8 cellular contexts compared by ENCODE assay signal in the genomic region with DNA sequence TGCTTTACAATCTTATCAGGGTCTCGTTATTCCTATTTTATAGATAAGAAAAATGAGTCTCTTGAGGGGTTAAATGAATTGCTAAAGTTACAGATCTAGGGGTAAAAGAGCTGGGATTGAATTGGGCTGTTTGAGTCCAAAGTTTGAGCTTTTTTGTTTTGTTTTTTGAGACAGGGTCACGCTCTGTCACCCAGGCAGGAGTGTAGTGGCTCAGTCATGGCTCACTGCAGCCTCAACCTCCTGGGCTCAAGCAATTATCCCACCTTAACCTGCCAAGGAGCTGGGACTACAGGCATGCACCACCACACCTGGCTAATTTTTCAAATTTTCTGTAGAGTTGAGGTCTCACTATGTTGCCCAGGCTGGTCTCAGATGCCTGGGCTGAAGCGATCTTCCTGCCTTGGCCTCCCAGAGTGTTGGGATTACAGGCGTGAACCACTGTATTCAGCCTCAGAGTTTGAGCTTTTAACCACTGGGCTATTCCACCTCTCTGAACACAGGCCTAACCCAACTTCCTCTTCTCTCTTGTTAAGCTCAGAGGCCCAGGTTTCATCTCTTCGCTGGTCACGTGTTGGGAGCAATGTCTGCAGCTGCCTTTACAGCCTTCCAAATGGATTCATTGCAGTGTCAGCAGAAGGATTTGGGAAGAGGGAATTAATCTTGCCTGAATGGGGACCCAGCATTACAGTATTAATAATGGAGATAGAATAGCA. TPM values are rescaled to one million over a fixed set of nuclear protein-coding genes. Genes with fewer than 3 reads are reported as not detected.
DNase-seq lines count a peak whose midpoint lies in the region; ATAC-seq and TF ChIP-seq lines count a peak whose summit lies in the region.

No MANE protein-coding gene starts in this region.

- no peaks in the 10 kb centered on the region for H3K9me2 ChIP-seq in OCI-LY7 (ENCODE audit: insufficient read depth, low read length)

- no peak for TF ChIP-seq CTCF in OCI-LY7 (conservative IDR thresholded peaks at IDR 0.05; ENCODE audit: low read length)
- TF ChIP-seq CTCF in spleen (IDR thresholded peaks at IDR 0.05 in 8 of 11, conservative IDR thresholded peaks at IDR 0.05 in 3 of 11) = no peak
- no peak for TF ChIP-seq CTCF in foreskin keratinocyte (conservative IDR thresholded peaks at IDR 0.05)

- H3K27ac Mint-ChIP-seq in activated CD8-positive, alpha-beta memory T cell treated with anti-CD3 and anti-CD28 coated beads, Interleukin-2, amount 10 ng/mL, durations not matched to agents 7 days and 5 days = peak overlapping the region; percentile 39

- peaks cover 17% of the 10 kb centered on the region for H3K4me1 ChIP-seq in OCI-LY7 (ENCODE audit: insufficient read depth, low read length, poor library complexity, severe bottlenecking)
- H3K4me1 ChIP-seq in spleen = peaks cover 10 to 52% (median 29%) of the 10 kb centered on the region in 6 donors
- peaks cover 9% of the 10 kb centered on the region for H3K4me1 ChIP-seq in foreskin keratinocyte
- H3K4me1 ChIP-seq in HAP-1 = no peaks in the 10 kb centered on the region

- no peaks in the 10 kb centered on the region for H3K27me3 Mint-ChIP-seq in activated CD8-positive, alpha-beta memory T cell treated with anti-CD3 and anti-CD28 coated beads, Interleukin-2, amount 10 ng/mL, durations not matched to agents 7 days and 5 days

- H3K4me3 ChIP-seq in OCI-LY7 (ENCODE audit: low read depth, low read length, poor library complexity, severe bottlenecking) = peak overlapping the region; percentile 35
- no peak overlapping the region for H3K4me3 ChIP-seq in spleen
- H3K4me3 ChIP-seq in HAP-1 = no peak overlapping the region

- H2AFZ ChIP-seq in OCI-LY7 (ENCODE audit: low read length) = peak overlapping the region; percentile 24; the same call in 1 of the 2 replicates

- peak; percentile 60 for ATAC-seq in activated CD8-positive, alpha-beta memory T cell treated with anti-CD3 and anti-CD28 coated beads, Interleukin-2, amount 10 ng/mL, durations not matched to agents 7 days and 5 days
- peak; percentile 87 for ATAC-seq in HG02763 (IDR thresholded peaks at IDR 0.05; ENCODE audit: unreplicated experiment)
- no peak for ATAC-seq in foreskin keratinocyte
- no peak for ATAC-seq in HG02571 (IDR thresholded peaks at IDR 0.05; ENCODE audit: unreplicated experiment)

- no peak for DNase-seq in activated CD8-positive, alpha-beta memory T cell treated with anti-CD3 and anti-CD28 coated beads, Interleukin-2, amount 10 ng/mL, durations not matched to agents 7 days and 5 days
- DNase-seq in activated CD8-positive, alpha-beta memory T cell treated with anti-CD3 and anti-CD28 coated beads for 24 hours = no peak
- peak; percentile 80 for DNase-seq in OCI-LY7 (ENCODE audit: low spot score)
- DNase-seq in spleen = peak; percentile 64
- DNase-seq in foreskin keratinocyte = no peak
- DNase-seq in HAP-1 (ENCODE audit: low spot score in 2 of 2) = no peak

- no peaks in the 10 kb centered on the region for H3K9me3 ChIP-seq in OCI-LY7 (ENCODE audit: low read length)
- no peaks in the 10 kb centered on the region for H3K9me3 ChIP-seq in spleen
- H3K9me3 ChIP-seq in HAP-1 = no peaks in the 10 kb centered on the region

- peaks cover 49% of the 10 kb centered on the region for H3K36me3 ChIP-seq in OCI-LY7 (ENCODE audit: insufficient read depth, low read length)
- peaks cover 0 to 90% (median 36%) of the 10 kb centered on the region in 6 donors for H3K36me3 ChIP-seq in spleen
- H3K36me3 ChIP-seq in HAP-1 (replicated peaks) = peaks cover 41% of the 10 kb centered on the region

- intact Hi-C loops in OCI-LY7 (cut with micrococcal nuclease; ENCODE audit: unreplicated experiment) (no loop called here), spleen (cut with DNase I; ENCODE audit: low total_unique reads) (no loop called here)

- H3K36me3 Mint-ChIP-seq in activated CD8-positive, alpha-beta memory T cell treated with anti-CD3 and anti-CD28 coated beads, Interleukin-2, amount 10 ng/mL, durations not matched to agents 7 days and 5 days = peaks cover 14% of the 10 kb centered on the region

- H3K27me3 ChIP-seq in spleen (replicated peaks in 1 of 7) (no peaks in the 10 kb centered on the region), foreskin keratinocyte (no peaks in the 10 kb centered on the region), HAP-1 (ENCODE audit: low read depth) (no peaks in the 10 kb centered on the region)

- no TSS peak for BruUV-seq in OCI-LY7 (replicated peaks; lab: Mats Ljungman, UMichigan)

- H4K20me1 ChIP-seq in OCI-LY7 (ENCODE audit: insufficient read depth, low read length) = no peaks in the 10 kb centered on the region

- H3K4me2 ChIP-seq in OCI-LY7 (ENCODE audit: low read length) = peak overlapping the region; percentile 65

- H3K27ac ChIP-seq in OCI-LY7 (ENCODE audit: low read depth, low read length, poor library complexity, severe bottlenecking) = peak overlapping the region; percentile 75
- peak overlapping the region in 5 of 8 donors; percentile 40 to 75 (median 60) for H3K27ac ChIP-seq in spleen
- no peak overlapping the region for H3K27ac ChIP-seq in foreskin keratinocyte

- no peak overlapping the region for H3K4me3 Mint-ChIP-seq in activated CD8-positive, alpha-beta memory T cell treated with anti-CD3 and anti-CD28 coated beads, Interleukin-2, amount 10 ng/mL, durations not matched to agents 7 days and 5 days

- H3K9me3 Mint-ChIP-seq in activated CD8-positive, alpha-beta memory T cell treated with anti-CD3 and anti-CD28 coated beads, Interleukin-2, amount 10 ng/mL, durations not matched to agents 7 days and 5 days (ENCODE audit: low read depth) = no peaks in the 10 kb centered on the region

- H3K4me1 Mint-ChIP-seq in activated CD8-positive, alpha-beta memory T cell treated with anti-CD3 and anti-CD28 coated beads, Interleukin-2, amount 10 ng/mL, durations not matched to agents 7 days and 5 days = peaks cover 19% of the 10 kb centered on the region

- TF ChIP-seq POLR2A in spleen (IDR thresholded peaks at IDR 0.05) = no peak

- WGBS in spleen, 5 donors = 49 to 65% (median 53%) methylated on average over 6 of the region's 6 CpGs

- no peaks in the 10 kb centered on the region for H3K79me2 ChIP-seq in OCI-LY7 (ENCODE audit: insufficient read depth, low read depth, low read length)

- POLR2A ChIA-PET in OCI-LY7 (lab: Charles Lee) = interaction anchor here (0.7 to 1.6 kb wide), 8 partner anchors 9 to 715 kb away, joined by 3 to 10 read pairs (median 3); a partner anchor contains a TSS

- CTCF ChIA-PET in activated CD8-positive, alpha-beta memory T cell treated with anti-CD3 and anti-CD28 coated beads, Interleukin-2, amount 10 ng/mL, durations not matched to agents 7 days and 5 days (lab: Charles Lee) = interaction anchor here (1.2 to 1.4 kb wide), 3 partner anchors 8 to 85 kb away, joined by 4 to 11 read pairs (median 7); a partner anchor contains a TSS
- CTCF ChIA-PET in OCI-LY7 (lab: Charles Lee; ENCODE audit: unreplicated experiment) = no interaction called here

- in situ Hi-C loops in HAP-1 (cut with MboI; ENCODE audit: low sequenced_read_pairs) = no loop called here

RNA-seq across cellular contexts. Expression of a gene that starts 7.9 kb away (rescaled TPM):
- total RNA-seq in activated CD8-positive, alpha-beta memory T cell treated with anti-CD3 and anti-CD28 coated beads, Interleukin-2, amount 10 ng/mL, durations not matched to agents 7 days and 5 days = 10 to 100 TPM in 1 of 2 experiments, 1 to 10 TPM in 1; 9.8 to 12.9 TPM
- 1.9 and 4.9 TPM in 2 replicates for total RNA-seq in OCI-LY7 (2014; rRNA removed; shearing (Covaris generic))
- 10.0 and 10.1 TPM in 2 replicates for total RNA-seq in OCI-LY7 (2022)
- 10 to 100 TPM; 11.4 to 21.9 (median 15.1) TPM for total RNA-seq in spleen
- polyA plus RNA-seq in spleen = 1 to 10 TPM; 2.0 to 6.3 (median 2.8) TPM
- 4.4 and 4.8 TPM in 2 replicates for total RNA-seq in foreskin keratinocyte
- 4.2 and 4.6 TPM in 2 replicates for polyA plus RNA-seq in foreskin keratinocyte

RNA-seq across cellular contexts. Expression of a gene that starts 9.2 kb away (rescaled TPM):
- 10 to 100 TPM; 72.2 to 86.7 TPM for total RNA-seq in activated CD8-positive, alpha-beta memory T cell treated with anti-CD3 and anti-CD28 coated beads, Interleukin-2, amount 10 ng/mL, durations not matched to agents 7 days and 5 days
- 51.2 and 55.5 TPM in 2 replicates for total RNA-seq in OCI-LY7 (2014; rRNA removed; shearing (Covaris generic))
- total RNA-seq in OCI-LY7 (2022) = 68.3 and 72.8 TPM in 2 replicates
- total RNA-seq in spleen = 10 to 100 TPM; 64.0 to 90.8 (median 76.7) TPM
- polyA plus RNA-seq in spleen = 10 to 100 TPM; 25.5 to 54.3 (median 34.7) TPM
- total RNA-seq in foreskin keratinocyte = 132 and 133 TPM in 2 replicates
- 114 and 119 TPM in 2 replicates for polyA plus RNA-seq in foreskin keratinocyte

Comparison
In these comparisons a context has a peak if more than half of its experiments do, and no peak if none do; other contexts are left out.
1. ATAC-seq: peak in activated CD8-positive, alpha-beta memory T cell treated with anti-CD3 and anti-CD28 coated beads, Interleukin-2, amount 10 ng/mL, durations not matched to agents 7 days and 5 days (single experiment) and HG02763 (single experiment); none in foreskin keratinocyte (single experiment) and HG02571 (single experiment).
2. DNase-seq: peak in OCI-LY7 (single experiment) and spleen (single experiment); none in activated CD8-positive, alpha-beta memory T cell treated with anti-CD3 and anti-CD28 coated beads, Interleukin-2, amount 10 ng/mL, durations not matched to agents 7 days and 5 days (single experiment), activated CD8-positive, alpha-beta memory T cell treated with anti-CD3 and anti-CD28 coated beads for 24 hours (single experiment), foreskin keratinocyte (0 of 2) and HAP-1 (0 of 2).